ENCODE assay signal across 1 cellular context in the genomic region with DNA sequence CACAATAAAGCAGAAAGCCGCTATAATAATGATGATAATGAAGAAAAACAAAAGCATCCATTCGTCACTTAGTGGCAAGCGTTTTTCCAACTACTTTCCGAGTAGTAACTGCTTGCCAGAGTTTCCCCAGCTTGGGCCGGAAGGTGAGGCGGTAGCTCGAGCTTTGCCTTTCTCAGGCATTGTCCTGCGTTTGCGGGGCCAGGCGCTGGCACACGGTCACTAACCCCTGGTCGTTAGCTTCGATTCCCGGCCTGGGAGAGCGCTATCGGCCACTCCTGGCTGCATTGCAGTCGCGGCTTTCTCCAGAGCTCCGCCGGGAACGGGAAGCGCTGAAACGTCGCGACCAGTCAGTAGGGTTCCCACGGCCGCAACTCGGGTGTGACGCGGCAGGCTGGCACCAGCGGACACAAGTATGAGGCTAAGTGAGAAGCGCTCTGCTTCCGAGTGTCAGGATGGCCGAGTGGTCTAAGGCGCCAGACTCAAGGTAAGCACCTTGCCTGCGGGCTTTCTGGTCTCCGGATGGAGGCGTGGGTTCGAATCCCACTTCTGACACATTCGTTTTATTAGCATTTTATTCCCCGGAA.
TF ChIP-seq lines count a peak whose summit lies in the region.

No MANE protein-coding gene starts in this region.

TF ChIP-seq in GM12878, 131 proteins besides CTCF, POLR2A, EP300 and RAD21 (continued from another document and continues in another):
- TF ChIP-seq, protein P1, sequence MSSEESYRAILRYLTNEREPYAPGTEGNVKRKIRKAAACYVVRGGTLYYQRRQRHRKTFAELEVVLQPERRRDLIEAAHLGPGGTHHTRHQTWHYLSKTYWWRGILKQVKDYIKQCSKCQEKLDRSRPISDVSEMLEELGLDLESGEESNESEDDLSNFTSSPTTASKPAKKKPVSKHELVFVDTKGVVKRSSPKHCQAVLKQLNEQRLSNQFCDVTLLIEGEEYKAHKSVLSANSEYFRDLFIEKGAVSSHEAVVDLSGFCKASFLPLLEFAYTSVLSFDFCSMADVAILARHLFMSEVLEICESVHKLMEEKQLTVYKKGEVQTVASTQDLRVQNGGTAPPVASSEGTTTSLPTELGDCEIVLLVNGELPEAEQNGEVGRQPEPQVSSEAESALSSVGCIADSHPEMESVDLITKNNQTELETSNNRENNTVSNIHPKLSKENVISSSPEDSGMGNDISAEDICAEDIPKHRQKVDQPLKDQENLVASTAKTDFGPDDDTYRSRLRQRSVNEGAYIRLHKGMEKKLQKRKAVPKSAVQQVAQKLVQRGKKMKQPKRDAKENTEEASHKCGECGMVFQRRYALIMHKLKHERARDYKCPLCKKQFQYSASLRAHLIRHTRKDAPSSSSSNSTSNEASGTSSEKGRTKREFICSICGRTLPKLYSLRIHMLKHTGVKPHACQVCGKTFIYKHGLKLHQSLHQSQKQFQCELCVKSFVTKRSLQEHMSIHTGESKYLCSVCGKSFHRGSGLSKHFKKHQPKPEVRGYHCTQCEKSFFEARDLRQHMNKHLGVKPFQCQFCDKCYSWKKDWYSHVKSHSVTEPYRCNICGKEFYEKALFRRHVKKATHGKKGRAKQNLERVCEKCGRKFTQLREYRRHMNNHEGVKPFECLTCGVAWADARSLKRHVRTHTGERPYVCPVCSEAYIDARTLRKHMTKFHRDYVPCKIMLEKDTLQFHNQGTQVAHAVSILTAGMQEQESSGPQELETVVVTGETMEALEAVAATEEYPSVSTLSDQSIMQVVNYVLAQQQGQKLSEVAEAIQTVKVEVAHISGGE (CRISPR knock-in tag; IDR thresholded peaks at IDR 0.05) = no peak
- TF ChIP-seq RB1 (IDR thresholded peaks at IDR 0.05; ENCODE audit: borderline replicate concordance) (no peak), ZNF274 (IDR thresholded peaks at IDR 0.05; ENCODE audit: insufficient read depth, insufficient read length) (no peak), NR2C2 (IDR thresholded peaks at IDR 0.05; ENCODE audit: borderline replicate concordance, control insufficient read depth, insufficient read length, low read depth) (no peak), SIN3A (IDR thresholded peaks at IDR 0.05; ENCODE audit: low read depth, low read length) (no peak; the same call in 1 of the 2 replicates), STAT3 (IDR thresholded peaks at IDR 0.05; ENCODE audit: low read depth, low read length) (no peak), SUZ12 (IDR thresholded peaks at IDR 0.05; ENCODE audit: unreplicated experiment) (no peak), LARP7 (IDR thresholded peaks at IDR 0.05) (peak; percentile 50), POLR2AphosphoS5 (IDR thresholded peaks at IDR 0.05; ENCODE audit: low read length) (peak; percentile 38; the same call in 1 of the 2 replicates), HCFC1 (IDR thresholded peaks at IDR 0.05; ENCODE audit: low read length) (peak; percentile 24; the same call in 1 of the 2 replicates), JUND (IDR thresholded peaks at IDR 0.05; ENCODE audit: low read depth, low read length) (no peak), MTA3 (IDR thresholded peaks at IDR 0.05; ENCODE audit: borderline replicate concordance, low read length) (no peak), MYB (IDR thresholded peaks at IDR 0.05; ENCODE audit: borderline replicate concordance, low read depth, low read length) (no peak), SIX5 (IDR thresholded peaks at IDR 0.05; ENCODE audit: low read depth, low read length, severe bottlenecking) (no peak), ZBED1 (IDR thresholded peaks at IDR 0.05; ENCODE audit: borderline replicate concordance) (peak; percentile 50; the same call in 1 of the 2 replicates), HDGF (IDR thresholded peaks at IDR 0.05) (no peak; the same call in 1 of the 2 replicates), CHD1 (IDR thresholded peaks at IDR 0.05; ENCODE audit: low read depth, low read length) (no peak), BMI1 (IDR thresholded peaks at IDR 0.05; ENCODE audit: borderline replicate concordance) (no peak), RCOR1 (conservative IDR thresholded peaks at IDR 0.05; ENCODE audit: low read depth, low read length) (no peak; the same call in 1 of the 2 replicates), MEF2B (IDR thresholded peaks at IDR 0.05; ENCODE audit: partially characterized antibody, poor library complexity, severe bottlenecking) (peak; percentile 7), BHLHE40 (IDR thresholded peaks at IDR 0.05; ENCODE audit: borderline replicate concordance in 1 of 2, low read depth in 2 of 2, low read length in 1 of 2) (peak; percentile 28 to 52; a peak in 2 of 4 replicates), ZZZ3 (IDR thresholded peaks at IDR 0.05; ENCODE audit: control insufficient read depth, insufficient read length, low read depth) (no peak), TCF7 (IDR thresholded peaks at IDR 0.05; ENCODE audit: borderline replicate concordance) (no peak; the same call in 1 of the 2 replicates), KAT2A (conservative IDR thresholded peaks at IDR 0.05; ENCODE audit: control insufficient read depth, low read depth, low read length) (no peak), PAX5 (IDR thresholded peaks at IDR 0.05; ENCODE audit: borderline replicate concordance, low read depth, low read length) (peak; percentile 86; the same call in 1 of the 2 replicates), BRCA1 (IDR thresholded peaks at IDR 0.05; ENCODE audit: low read depth, low read length) (peak; percentile 37; the same call in 1 of the 2 replicates), MXI1 (IDR thresholded peaks at IDR 0.05; ENCODE audit: low read depth, low read length) (0 out of 2 replicates have a peak, but pooled peaks have one; percentile 37), RFX5 (IDR thresholded peaks at IDR 0.05; ENCODE audit: low read depth, low read length) (no peak), ZNF622 (IDR thresholded peaks at IDR 0.05) (no peak), RELA (IDR thresholded peaks at IDR 0.05; ENCODE audit: borderline replicate concordance, partially characterized antibody) (no peak), KDM1A (IDR thresholded peaks at IDR 0.05; ENCODE audit: borderline replicate concordance) (no peak), NFIC (IDR thresholded peaks at IDR 0.05; ENCODE audit: low read depth, low read length) (no peak), SMAD1 (IDR thresholded peaks at IDR 0.05; ENCODE audit: low read depth, partially characterized antibody) (no peak)
- TF ChIP-seq, protein P2, sequence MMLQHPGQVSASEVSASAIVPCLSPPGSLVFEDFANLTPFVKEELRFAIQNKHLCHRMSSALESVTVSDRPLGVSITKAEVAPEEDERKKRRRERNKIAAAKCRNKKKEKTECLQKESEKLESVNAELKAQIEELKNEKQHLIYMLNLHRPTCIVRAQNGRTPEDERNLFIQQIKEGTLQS (IDR thresholded peaks at IDR 0.05; ENCODE audit: borderline replicate concordance, extremely low read depth, low read depth, low read length) = no peak
- TF ChIP-seq, protein P3, sequence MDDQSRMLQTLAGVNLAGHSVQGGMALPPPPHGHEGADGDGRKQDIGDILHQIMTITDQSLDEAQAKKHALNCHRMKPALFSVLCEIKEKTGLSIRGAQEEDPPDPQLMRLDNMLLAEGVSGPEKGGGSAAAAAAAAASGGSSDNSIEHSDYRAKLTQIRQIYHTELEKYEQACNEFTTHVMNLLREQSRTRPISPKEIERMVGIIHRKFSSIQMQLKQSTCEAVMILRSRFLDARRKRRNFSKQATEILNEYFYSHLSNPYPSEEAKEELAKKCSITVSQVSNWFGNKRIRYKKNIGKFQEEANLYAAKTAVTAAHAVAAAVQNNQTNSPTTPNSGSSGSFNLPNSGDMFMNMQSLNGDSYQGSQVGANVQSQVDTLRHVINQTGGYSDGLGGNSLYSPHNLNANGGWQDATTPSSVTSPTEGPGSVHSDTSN (IDR thresholded peaks at IDR 0.05; ENCODE audit: insufficient replicate concordance, low read depth, low read length) = no peak
- TF ChIP-seq, protein P4, sequence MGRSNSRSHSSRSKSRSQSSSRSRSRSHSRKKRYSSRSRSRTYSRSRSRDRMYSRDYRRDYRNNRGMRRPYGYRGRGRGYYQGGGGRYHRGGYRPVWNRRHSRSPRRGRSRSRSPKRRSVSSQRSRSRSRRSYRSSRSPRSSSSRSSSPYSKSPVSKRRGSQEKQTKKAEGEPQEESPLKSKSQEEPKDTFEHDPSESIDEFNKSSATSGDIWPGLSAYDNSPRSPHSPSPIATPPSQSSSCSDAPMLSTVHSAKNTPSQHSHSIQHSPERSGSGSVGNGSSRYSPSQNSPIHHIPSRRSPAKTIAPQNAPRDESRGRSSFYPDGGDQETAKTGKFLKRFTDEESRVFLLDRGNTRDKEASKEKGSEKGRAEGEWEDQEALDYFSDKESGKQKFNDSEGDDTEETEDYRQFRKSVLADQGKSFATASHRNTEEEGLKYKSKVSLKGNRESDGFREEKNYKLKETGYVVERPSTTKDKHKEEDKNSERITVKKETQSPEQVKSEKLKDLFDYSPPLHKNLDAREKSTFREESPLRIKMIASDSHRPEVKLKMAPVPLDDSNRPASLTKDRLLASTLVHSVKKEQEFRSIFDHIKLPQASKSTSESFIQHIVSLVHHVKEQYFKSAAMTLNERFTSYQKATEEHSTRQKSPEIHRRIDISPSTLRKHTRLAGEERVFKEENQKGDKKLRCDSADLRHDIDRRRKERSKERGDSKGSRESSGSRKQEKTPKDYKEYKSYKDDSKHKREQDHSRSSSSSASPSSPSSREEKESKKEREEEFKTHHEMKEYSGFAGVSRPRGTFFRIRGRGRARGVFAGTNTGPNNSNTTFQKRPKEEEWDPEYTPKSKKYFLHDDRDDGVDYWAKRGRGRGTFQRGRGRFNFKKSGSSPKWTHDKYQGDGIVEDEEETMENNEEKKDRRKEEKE (IDR thresholded peaks at IDR 0.05) = no peak
- TF ChIP-seq, protein P5, sequence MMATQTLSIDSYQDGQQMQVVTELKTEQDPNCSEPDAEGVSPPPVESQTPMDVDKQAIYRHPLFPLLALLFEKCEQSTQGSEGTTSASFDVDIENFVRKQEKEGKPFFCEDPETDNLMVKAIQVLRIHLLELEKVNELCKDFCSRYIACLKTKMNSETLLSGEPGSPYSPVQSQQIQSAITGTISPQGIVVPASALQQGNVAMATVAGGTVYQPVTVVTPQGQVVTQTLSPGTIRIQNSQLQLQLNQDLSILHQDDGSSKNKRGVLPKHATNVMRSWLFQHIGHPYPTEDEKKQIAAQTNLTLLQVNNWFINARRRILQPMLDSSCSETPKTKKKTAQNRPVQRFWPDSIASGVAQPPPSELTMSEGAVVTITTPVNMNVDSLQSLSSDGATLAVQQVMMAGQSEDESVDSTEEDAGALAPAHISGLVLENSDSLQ (IDR thresholded peaks at IDR 0.05) = no peak
- TF ChIP-seq, protein P6, sequence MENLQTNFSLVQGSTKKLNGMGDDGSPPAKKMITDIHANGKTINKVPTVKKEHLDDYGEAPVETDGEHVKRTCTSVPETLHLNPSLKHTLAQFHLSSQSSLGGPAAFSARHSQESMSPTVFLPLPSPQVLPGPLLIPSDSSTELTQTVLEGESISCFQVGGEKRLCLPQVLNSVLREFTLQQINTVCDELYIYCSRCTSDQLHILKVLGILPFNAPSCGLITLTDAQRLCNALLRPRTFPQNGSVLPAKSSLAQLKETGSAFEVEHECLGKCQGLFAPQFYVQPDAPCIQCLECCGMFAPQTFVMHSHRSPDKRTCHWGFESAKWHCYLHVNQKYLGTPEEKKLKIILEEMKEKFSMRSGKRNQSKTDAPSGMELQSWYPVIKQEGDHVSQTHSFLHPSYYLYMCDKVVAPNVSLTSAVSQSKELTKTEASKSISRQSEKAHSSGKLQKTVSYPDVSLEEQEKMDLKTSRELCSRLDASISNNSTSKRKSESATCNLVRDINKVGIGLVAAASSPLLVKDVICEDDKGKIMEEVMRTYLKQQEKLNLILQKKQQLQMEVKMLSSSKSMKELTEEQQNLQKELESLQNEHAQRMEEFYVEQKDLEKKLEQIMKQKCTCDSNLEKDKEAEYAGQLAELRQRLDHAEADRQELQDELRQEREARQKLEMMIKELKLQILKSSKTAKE (IDR thresholded peaks at IDR 0.05; ENCODE audit: low read depth, poor library complexity, severe bottlenecking) = no peak
- TF ChIP-seq, protein P7, sequence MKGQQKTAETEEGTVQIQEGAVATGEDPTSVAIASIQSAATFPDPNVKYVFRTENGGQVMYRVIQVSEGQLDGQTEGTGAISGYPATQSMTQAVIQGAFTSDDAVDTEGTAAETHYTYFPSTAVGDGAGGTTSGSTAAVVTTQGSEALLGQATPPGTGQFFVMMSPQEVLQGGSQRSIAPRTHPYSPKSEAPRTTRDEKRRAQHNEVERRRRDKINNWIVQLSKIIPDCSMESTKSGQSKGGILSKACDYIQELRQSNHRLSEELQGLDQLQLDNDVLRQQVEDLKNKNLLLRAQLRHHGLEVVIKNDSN (IDR thresholded peaks at IDR 0.05; ENCODE audit: borderline replicate concordance, extremely low read length, insufficient read depth, low read depth, low read length) = no peak
- TF ChIP-seq, protein P8, sequence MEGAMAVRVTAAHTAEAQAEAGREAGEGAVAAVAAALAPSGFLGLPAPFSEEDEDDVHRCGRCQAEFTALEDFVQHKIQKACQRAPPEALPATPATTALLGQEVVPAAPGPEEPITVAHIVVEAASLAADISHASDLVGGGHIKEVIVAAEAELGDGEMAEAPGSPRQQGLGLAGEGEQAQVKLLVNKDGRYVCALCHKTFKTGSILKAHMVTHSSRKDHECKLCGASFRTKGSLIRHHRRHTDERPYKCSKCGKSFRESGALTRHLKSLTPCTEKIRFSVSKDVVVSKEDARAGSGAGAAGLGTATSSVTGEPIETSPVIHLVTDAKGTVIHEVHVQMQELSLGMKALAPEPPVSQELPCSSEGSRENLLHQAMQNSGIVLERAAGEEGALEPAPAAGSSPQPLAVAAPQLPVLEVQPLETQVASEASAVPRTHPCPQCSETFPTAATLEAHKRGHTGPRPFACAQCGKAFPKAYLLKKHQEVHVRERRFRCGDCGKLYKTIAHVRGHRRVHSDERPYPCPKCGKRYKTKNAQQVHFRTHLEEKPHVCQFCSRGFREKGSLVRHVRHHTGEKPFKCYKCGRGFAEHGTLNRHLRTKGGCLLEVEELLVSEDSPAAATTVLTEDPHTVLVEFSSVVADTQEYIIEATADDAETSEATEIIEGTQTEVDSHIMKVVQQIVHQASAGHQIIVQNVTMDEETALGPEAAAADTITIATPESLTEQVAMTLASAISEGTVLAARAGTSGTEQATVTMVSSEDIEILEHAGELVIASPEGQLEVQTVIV (IDR thresholded peaks at IDR 0.05; ENCODE audit: borderline replicate concordance, partially characterized antibody) = no peak
- TF ChIP-seq, protein P9, sequence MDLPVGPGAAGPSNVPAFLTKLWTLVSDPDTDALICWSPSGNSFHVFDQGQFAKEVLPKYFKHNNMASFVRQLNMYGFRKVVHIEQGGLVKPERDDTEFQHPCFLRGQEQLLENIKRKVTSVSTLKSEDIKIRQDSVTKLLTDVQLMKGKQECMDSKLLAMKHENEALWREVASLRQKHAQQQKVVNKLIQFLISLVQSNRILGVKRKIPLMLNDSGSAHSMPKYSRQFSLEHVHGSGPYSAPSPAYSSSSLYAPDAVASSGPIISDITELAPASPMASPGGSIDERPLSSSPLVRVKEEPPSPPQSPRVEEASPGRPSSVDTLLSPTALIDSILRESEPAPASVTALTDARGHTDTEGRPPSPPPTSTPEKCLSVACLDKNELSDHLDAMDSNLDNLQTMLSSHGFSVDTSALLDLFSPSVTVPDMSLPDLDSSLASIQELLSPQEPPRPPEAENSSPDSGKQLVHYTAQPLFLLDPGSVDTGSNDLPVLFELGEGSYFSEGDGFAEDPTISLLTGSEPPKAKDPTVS (IDR thresholded peaks at IDR 0.05; ENCODE audit: low read depth, low read length) = no peak
